In genomic region chr1:228362141-228362883, GRCh38 we compare ENCODE assay signal across 22 cellular contexts. TPM values are rescaled to one million over a fixed set of nuclear protein-coding genes. Genes with fewer than 3 reads are reported as not detected.
DNase-seq lines count a peak whose midpoint lies in the region; ATAC-seq, FAIRE-seq and TF ChIP-seq lines count a peak whose summit lies in the region.
"Had no signal": no experiment of that assay in that cellular context is flagged by ENCODE, and none has a peak within 500 bp of the region (broad histone marks: within the 10 kb centered on the region; RNA-seq: fewer than 3 reads in every experiment).

No MANE protein-coding gene starts in this region.

- H2AFZ ChIP-seq in K562 (ENCODE audit: low read depth, low read length) (no peak overlapping the region), PC-9 (no peak overlapping the region)

- no peaks in the 10 kb centered on the region for H4K20me1 ChIP-seq in K562 (replicated peaks; ENCODE audit: control insufficient read depth, insufficient read depth, low read length)
- H4K20me1 ChIP-seq in PC-9 (ENCODE audit: insufficient read depth), result no peaks in the 10 kb centered on the region

- H3K27ac ChIP-seq in K562 (ENCODE audit: extremely low read depth, low read depth, low read length) (no peak overlapping the region), lower lobe of right lung (no peak overlapping the region), upper lobe of right lung (no peak overlapping the region), PC-9 (no peak overlapping the region)
- H3K27ac ChIP-seq: 22Rv1; BLaER1 treated with 17β-estradiol and CSF1 and Interleukin-3, amounts not matched to agents 10 nM and 100 nM; Peyer's patch had no signal

- H3K27ac Mint-ChIP-seq in activated naive CD4-positive, alpha-beta T cell treated with anti-CD3 and anti-CD28 coated beads, Interleukin-2, amount 50 U/mL, for 72 hours, result no peak overlapping the region

- H3K9ac ChIP-seq in K562 (ENCODE audit: insufficient read depth in 1 of 2, low read depth in 2 of 2, low read length in 2 of 2), result peak overlapping the region in 1 of 2 experiments; percentile 77; a peak in 2 of 4 replicates
- H3K9ac ChIP-seq: BLaER1 treated with 17β-estradiol and CSF1 and Interleukin-3, amounts not matched to agents 10 nM and 100 nM had no signal

- H3K79me2 ChIP-seq in K562 (ENCODE audit: control insufficient read depth, insufficient read depth, low read length) (0 out of 3 replicates have a peak, but pooled peaks cover under 1% of the 10 kb centered on the region), PC-9 (ENCODE audit: low read depth) (no peaks in the 10 kb centered on the region)

- H3K4me1 ChIP-seq in K562 (replicated peaks in 1 of 2; ENCODE audit: control insufficient read depth in 2 of 2, insufficient read depth in 2 of 2, low read length in 2 of 2) (peaks cover 4 to 79% of the 10 kb centered on the region in 2 experiments), lower lobe of right lung (no peaks in the 10 kb centered on the region), upper lobe of right lung (no peaks in the 10 kb centered on the region), PC-9 (replicated peaks; ENCODE audit: insufficient read depth) (peaks cover 2% of the 10 kb centered on the region)
- H3K4me1 ChIP-seq: Peyer's patch had no signal

- intact Hi-C loops in K562 (cut with micrococcal nuclease), result no loop called here
- intact Hi-C loops in lower lobe of right lung (cut with DNase I), result no loop called here
- intact Hi-C loops in upper lobe of right lung (cut with DNase I), result no loop called here
- intact Hi-C loops in PC-9 (cut with micrococcal nuclease; ENCODE audit: unreplicated experiment), result no loop called here

- no TSS peak for BruUV-seq in K562 (replicated peaks; lab: Mats Ljungman, UMichigan)
- no TSS peak for BruUV-seq in PC-9 (replicated peaks; lab: Mats Ljungman, UMichigan)

- no peak for ATAC-seq in activated naive CD4-positive, alpha-beta T cell treated with anti-CD3 and anti-CD28 coated beads, Interleukin-2, amount 50 U/mL, for 72 hours
- ATAC-seq in K562, result 0 out of 3 replicates have a peak, but pooled peaks have one; percentile 3
- no peak for ATAC-seq in lower lobe of right lung
- no peak for ATAC-seq in upper lobe of right lung

- H3K36me3 ChIP-seq in K562 (ENCODE audit: control insufficient read depth, insufficient read depth, low read length) (no peaks in the 10 kb centered on the region), lower lobe of right lung (no peaks in the 10 kb centered on the region), upper lobe of right lung (no peaks in the 10 kb centered on the region), PC-9 (ENCODE audit: low read depth) (no peaks in the 10 kb centered on the region)
- H3K36me3 ChIP-seq: BLaER1 treated with 17β-estradiol and CSF1 and Interleukin-3, amounts not matched to agents 10 nM and 100 nM; Peyer's patch had no signal

- H3K4me2 ChIP-seq in K562 (ENCODE audit: insufficient read depth, low read length) (no peak overlapping the region), PC-9 (no peak overlapping the region)

- peak in 1 of 2 experiments; percentile 25; a peak in 1 of 4 replicates for TF ChIP-seq RAD21 in K562 (CRISPR knock-in tag; conservative IDR thresholded peaks at IDR 0.05 in 1 of 2, IDR thresholded peaks at IDR 0.05 in 1 of 2)

- H3F3A ChIP-seq in PC-9 (ENCODE audit: insufficient read depth, low read depth), result no peaks in the 10 kb centered on the region

- DNase-seq in activated naive CD4-positive, alpha-beta T cell treated with anti-CD3 and anti-CD28 coated beads, Interleukin-2, amount 50 U/mL, for 16 hours, result peak; percentile 4
- DNase-seq in activated naive CD4-positive, alpha-beta T cell treated with anti-CD3 and anti-CD28 coated beads, Interleukin-2, amount 50 U/mL, for 72 hours (ENCODE audit: low spot score in 2 of 2), result no peak
- DNase-seq in K562 (ENCODE audit: extremely low read depth in 1 of 4, low spot score in 3 of 4), result no peak
- peak; percentile 30 for DNase-seq in lower lobe of right lung
- peak; percentile 51 for DNase-seq in upper lobe of right lung
- no peak for DNase-seq in NCI-H187 treated with DMSO at 0.1 percent for 48 hours (lab: John Stamatoyannopoulos, UW)
- no peak for DNase-seq in PC-9
- no peak for DNase-seq in NCI-H82 treated with DMSO at 0.1 percent for 48 hours (lab: John Stamatoyannopoulos, UW; ENCODE audit: unreplicated experiment)
- DNase-seq: DMS 273 treated with DMSO at 0.1 percent for 48 hours, EL, Karpas-422, MM.1S, NCI-H1105 treated with DMSO at 0.1 percent for 48 hours, NCI-H187, NCI-H2171, NCI-H510A, NCI-H82, SIG-M5 had no signal

- H3K9me1 ChIP-seq in K562 (ENCODE audit: control insufficient read depth, insufficient read depth, low read length), result no peaks in the 10 kb centered on the region

- H3K9me3 Mint-ChIP-seq in activated naive CD4-positive, alpha-beta T cell treated with anti-CD3 and anti-CD28 coated beads, Interleukin-2, amount 50 U/mL, for 72 hours, result no peaks in the 10 kb centered on the region

- no peaks in the 10 kb centered on the region for H3K36me3 Mint-ChIP-seq in activated naive CD4-positive, alpha-beta T cell treated with anti-CD3 and anti-CD28 coated beads, Interleukin-2, amount 50 U/mL, for 72 hours

- H3K9me2 ChIP-seq in PC-9 (ENCODE audit: insufficient read depth), result no peaks in the 10 kb centered on the region

- no peaks in the 10 kb centered on the region for H3K27me3 ChIP-seq in K562 (ENCODE audit: control insufficient read depth in 2 of 2, insufficient read depth in 2 of 2, low read length in 2 of 2)
- H3K27me3 ChIP-seq in lower lobe of right lung (ENCODE audit: low read depth), result no peaks in the 10 kb centered on the region
- H3K27me3 ChIP-seq in upper lobe of right lung, result no peaks in the 10 kb centered on the region
- H3K27me3 ChIP-seq in PC-9 (ENCODE audit: insufficient read depth, low read depth), result no peaks in the 10 kb centered on the region
- H3K27me3 ChIP-seq: BLaER1 treated with 17β-estradiol and CSF1 and Interleukin-3, amounts not matched to agents 10 nM and 100 nM; Peyer's patch had no signal

- CTCF ChIA-PET in K562 (lab: Yijun Ruan, JAX; ENCODE audit: low intra/inter-chr PET ratio), result no interaction called here
- CTCF ChIA-PET in PC-9 (lab: Charles Lee), result interaction anchor here (1.0 kb wide), 1 partner anchor 363 kb away, joined by 4 read pairs; no protein-coding TSS in a partner anchor

- FAIRE-seq in K562 (lab: Jason Lieb, UNC), result no peak

- TF ChIP-seq CTCF in K562 (IDR thresholded peaks at IDR 0.05 in 2 of 3, conservative IDR thresholded peaks at IDR 0.05 in 1 of 3; ENCODE audit: insufficient read depth in 2 of 3, low read depth in 1 of 3, low read length in 3 of 3), result peak in 2 of 3 experiments; percentile 13 to 18; a peak in 2 of 6 replicates
- no peak for TF ChIP-seq CTCF in lower lobe of right lung (IDR thresholded peaks at IDR 0.05)
- no peak for TF ChIP-seq CTCF in upper lobe of right lung (IDR thresholded peaks at IDR 0.05)
- TF ChIP-seq CTCF in PC-9 (conservative IDR thresholded peaks at IDR 0.05), result no peak

- in situ Hi-C loops in K562 (cut with MboI), result no loop called here

- no peak for TF ChIP-seq POLR2A in K562 (conservative IDR thresholded peaks at IDR 0.05)

- no peak for TF ChIP-seq EP300 in K562 (IDR thresholded peaks at IDR 0.05; ENCODE audit: low read length)

- H3K4me3 ChIP-seq in K562 (no peak overlapping the region), lower lobe of right lung (no peak overlapping the region), upper lobe of right lung (no peak overlapping the region), PC-9 (no peak overlapping the region)
- H3K4me3 ChIP-seq: BLaER1 treated with 17β-estradiol and CSF1 and Interleukin-3, amounts not matched to agents 10 nM and 100 nM; Peyer's patch had no signal

- H3K9me3 ChIP-seq in K562 (replicated peaks; ENCODE audit: control insufficient read depth, insufficient read depth, low read depth, low read length) (no peaks in the 10 kb centered on the region), lower lobe of right lung (no peaks in the 10 kb centered on the region), upper lobe of right lung (no peaks in the 10 kb centered on the region), PC-9 (ENCODE audit: insufficient read depth, low read depth) (no peaks in the 10 kb centered on the region)
- H3K9me3 ChIP-seq: BLaER1 treated with 17β-estradiol and CSF1 and Interleukin-3, amounts not matched to agents 10 nM and 100 nM; Peyer's patch had no signal

- POLR2A ChIA-PET in K562 (lab: Yijun Ruan, JAX), result interaction anchor here (0.7 to 1.3 kb wide), 2 partner anchors 12 to 147 kb away, joined by 3 to 5 read pairs; no protein-coding TSS in a partner anchor
- POLR2A ChIA-PET in PC-9 (lab: Charles Lee; ENCODE audit: unreplicated experiment), result no interaction called here

- WGBS in K562 (ENCODE audit: insufficient coverage, low coverage, missing lambda C conversion rate), result 44% methylated on average over 17 of the region's 18 CpGs

RNA-seq across cellular contexts. Expression of gene TRIM11, which starts 44.3 kb away (rescaled TPM):
- total RNA-seq in activated naive CD4-positive, alpha-beta T cell treated with anti-CD3 and anti-CD28 coated beads, Interleukin-2, amount 50 U/mL, for 72 hours, result 10 to 100 TPM; 43.3 to 43.6 TPM
- total RNA-seq in K562 (2011; cell fraction: chromatin; rRNA removed; ENCODE audit: low replicate concordance), result 106 and 219 TPM in 2 replicates
- total RNA-seq in K562 (2011; cell fraction: nucleolus; rRNA removed), result 114 and 116 TPM in 2 replicates
- 107 and 126 TPM in 2 replicates for total RNA-seq in K562 (2011; cell fraction: nucleoplasm; rRNA removed)
- total RNA-seq in K562 (2014; rRNA removed) (45.1 and 49.1 TPM in 2 replicates), K562 (2014; rRNA removed; fragmentation: Illumina TruSeq; extraction: Trizol) (14.8 and 18.0 TPM in 2 replicates), K562 (2015; rRNA removed; fragmentation: Illumina TruSeq; extraction: Trizol) (29.7 and 29.8 TPM in 2 replicates), K562 (2021) (64.3 and 66.8 TPM in 2 replicates), lower lobe of right lung (26.2 TPM), upper lobe of right lung (22.8 TPM), PC-9 (2021) (76.5 and 78.2 TPM in 2 replicates)
- polyA plus RNA-seq in K562 (2011; rRNA removed) (17.5 and 26.5 TPM in 2 replicates), K562 (2014; fragmentation: Illumina TruSeq; extraction: Trizol) (33.7 and 35.0 TPM in 2 replicates), K562 (2014; fragmentation: Nextera tagmentation; extraction: Ambion mirVana) (1 to 10 TPM; 3.6 to 3.8 TPM), K562 (2014; rRNA removed) (34.4 and 43.0 TPM in 2 replicates)
- 15.7 and 25.5 TPM in 2 replicates for polyA plus RNA-seq in K562 (2011; cell fraction: cytosol; rRNA removed)
- polyA plus RNA-seq in K562 (2011; cell fraction: nucleus; rRNA removed), result 67.6 and 116 TPM in 2 replicates
- 33.4 and 43.7 TPM in 2 replicates for polyA plus RNA-seq in K562 (2012)
- 24.4 and 25.6 TPM in 2 replicates for polyA minus RNA-seq in K562 (2011; rRNA and poly(A)+ RNA removed)
- 22.2 and 23.9 TPM in 2 replicates for polyA minus RNA-seq in K562 (2011; cell fraction: cytosol; rRNA and poly(A)+ RNA removed)
- polyA minus RNA-seq in K562 (2011; cell fraction: nucleus; rRNA and poly(A)+ RNA removed), result 42.0 and 46.8 TPM in 2 replicates

RNA-seq across cellular contexts. Expression of gene TRIM17, which starts 54.3 kb away (rescaled TPM):
- total RNA-seq in activated naive CD4-positive, alpha-beta T cell treated with anti-CD3 and anti-CD28 coated beads, Interleukin-2, amount 50 U/mL, for 72 hours, result 1 to 10 TPM in 1 of 2 donors, under 1 TPM in 1; 0.91 to 2.4 TPM
- not detected in 2 replicates for total RNA-seq in K562 (2011; cell fraction: chromatin; rRNA removed; ENCODE audit: low replicate concordance)
- 0.26 TPM in 1 of 2 replicates, not detected in the other for total RNA-seq in K562 (2011; cell fraction: nucleolus; rRNA removed)
- not detected in 2 replicates for total RNA-seq in K562 (2011; cell fraction: nucleoplasm; rRNA removed)
- total RNA-seq in K562 (2014; rRNA removed) (not detected in 2 replicates), K562 (2014; rRNA removed; fragmentation: Illumina TruSeq; extraction: Trizol) (not detected in 2 replicates), K562 (2015; rRNA removed; fragmentation: Illumina TruSeq; extraction: Trizol) (not detected in 2 replicates), K562 (2021) (not detected in 2 replicates), lower lobe of right lung (2.6 TPM), upper lobe of right lung (2.6 TPM), PC-9 (2021) (47.4 and 55.5 TPM in 2 replicates)
- polyA plus RNA-seq in K562 (2011; rRNA removed) (not detected in 2 replicates), K562 (2014; fragmentation: Illumina TruSeq; extraction: Trizol) (not detected in 2 replicates), K562 (2014; fragmentation: Nextera tagmentation; extraction: Ambion mirVana) (not detected), K562 (2014; rRNA removed) (not detected in 2 replicates)
- polyA plus RNA-seq in K562 (2011; cell fraction: cytosol; rRNA removed), result not detected in 2 replicates
- polyA plus RNA-seq in K562 (2011; cell fraction: nucleus; rRNA removed), result 0.07 TPM in 1 of 2 replicates, not detected in the other
- polyA plus RNA-seq in K562 (2012), result 0.35 and 0.83 TPM in 2 replicates
- not detected in 2 replicates for polyA minus RNA-seq in K562 (2011; rRNA and poly(A)+ RNA removed)
- not detected in 2 replicates for polyA minus RNA-seq in K562 (2011; cell fraction: cytosol; rRNA and poly(A)+ RNA removed)
- polyA minus RNA-seq in K562 (2011; cell fraction: nucleus; rRNA and poly(A)+ RNA removed), result not detected in 2 replicates
- total RNA-seq: H4 had no signal

Comparison
In these comparisons a context has a peak if more than half of its experiments do, and no peak if none do; other contexts are left out.
1. DNase-seq: peak in activated naive CD4-positive, alpha-beta T cell treated with anti-CD3 and anti-CD28 coated beads, Interleukin-2, amount 50 U/mL, for 16 hours (single experiment), lower lobe of right lung (single experiment) and upper lobe of right lung (single experiment); none in activated naive CD4-positive, alpha-beta T cell treated with anti-CD3 and anti-CD28 coated beads, Interleukin-2, amount 50 U/mL, for 72 hours (0 of 2), K562 (0 of 4), NCI-H187 treated with DMSO at 0.1 percent for 48 hours (single experiment), PC-9 (0 of 2) and NCI-H82 treated with DMSO at 0.1 percent for 48 hours (single experiment).
2. CTCF ChIP-seq: peak in K562 (2 of 3); none in lower lobe of right lung (single experiment), upper lobe of right lung (single experiment) and PC-9 (single experiment).
3. RNA of gene TRIM17, which starts 54.3 kb away (total RNA-seq): 47.4 to 55.5 TPM in PC-9; 2.6 TPM in upper lobe of right lung (single experiment), 2.6 TPM in lower lobe of right lung (single experiment), 0.91 to 2.4 TPM in activated naive CD4-positive, alpha-beta T cell treated with anti-CD3 and anti-CD28 coated beads, Interleukin-2, amount 50 U/mL, for 72 hours and 0.26 TPM in K562; every median in the first group is over 10 times any median in the second.